In genomic region chr3:119310052-119310451, GRCh38 we compare ENCODE assay signal across 13 cellular contexts. TPM values are rescaled to one million over a fixed set of nuclear protein-coding genes. Genes with fewer than 3 reads are reported as not detected.
DNase-seq lines count a peak whose midpoint lies in the region; FAIRE-seq and TF ChIP-seq lines count a peak whose summit lies in the region.
"Had no signal": no experiment of that assay in that cellular context is flagged by ENCODE, and none has a peak within 500 bp of the region (broad histone marks: within the 10 kb centered on the region; RNA-seq: fewer than 3 reads in every experiment).

No MANE protein-coding gene starts in this region.

- no peaks in the 10 kb centered on the region for H3K79me1 ChIP-seq in H9 (ENCODE audit: insufficient read depth, low read depth, low read length, poor library complexity, severe bottlenecking)

- no peak overlapping the region for H3K4me2 ChIP-seq in H9 (ENCODE audit: insufficient read depth, insufficient read length, low read length)

- H3K23ac ChIP-seq in H9 (ENCODE audit: insufficient read length, low read depth, low read length): no peak overlapping the region

- no peak overlapping the region for H2BK20ac ChIP-seq in H9 (ENCODE audit: low read depth, low read length, poor library complexity, severe bottlenecking)

- no peaks in the 10 kb centered on the region for H3K27me3 ChIP-seq in H9 (ENCODE audit: insufficient read depth, low read length)
- H3K27me3 ChIP-seq: esophagus squamous epithelium had no signal

- no peak for TF ChIP-seq CTCF in H9 (conservative IDR thresholded peaks at IDR 0.05)

- H3K79me2 ChIP-seq in H9 (ENCODE audit: insufficient read depth, low read length): no peaks in the 10 kb centered on the region

- no peak overlapping the region; a peak in 1 of 7 replicates for H3K27ac Mint-ChIP-seq in H9

- H3K36me3 Mint-ChIP-seq in H9 (ENCODE audit: insufficient read depth in 1 of 3, low read depth in 3 of 3): peaks cover 0 to 2% (median 0%) of the 10 kb centered on the region in 3 experiments; a peak in 3 of 7 replicates

- in situ Hi-C loops in Caki2 (cut with HindIII; ENCODE audit: low pct_unique_long_range_greater_than_20kb, low sequenced_read_pairs): no loop called here

- no peak overlapping the region for H3K9ac ChIP-seq in H9 (ENCODE audit: extremely low read depth, insufficient read length, low read length)

- no peak overlapping the region for H2BK12ac ChIP-seq in H9 (ENCODE audit: insufficient read length, low read depth, low read length)

- H2BK5ac ChIP-seq in H9 (ENCODE audit: insufficient read length, low read length): no peak overlapping the region

- H3K9me3 ChIP-seq in H9 (ENCODE audit: control insufficient read depth, low read depth, low read length): no peaks in the 10 kb centered on the region
- H3K9me3 ChIP-seq: esophagus squamous epithelium had no signal

- H3K4me3 Mint-ChIP-seq in H9: no peak overlapping the region
- H3K4me3 Mint-ChIP-seq: CD8-positive, alpha-beta memory T cell; naive thymus-derived CD4-positive, alpha-beta T cell had no signal

- H3K27me3 Mint-ChIP-seq in H9 (ENCODE audit: low read depth): peaks cover 11% of the 10 kb centered on the region
- H3K27me3 Mint-ChIP-seq: CD8-positive, alpha-beta memory T cell had no signal

- no peaks in the 10 kb centered on the region for H3K23me2 ChIP-seq in H9 (ENCODE audit: insufficient read length, low read depth, low read length, poor library complexity, severe bottlenecking)

- no peaks in the 10 kb centered on the region for H4K20me1 ChIP-seq in H9 (ENCODE audit: control insufficient read depth, insufficient read depth, insufficient read length)

- peaks cover 22 to 25% of the 10 kb centered on the region in 2 experiments for H3K4me1 Mint-ChIP-seq in H9

- no peak overlapping the region for H2AFZ ChIP-seq in H9 (ENCODE audit: low read length)

- H3T11ph ChIP-seq in H9 (ENCODE audit: low read length): no peak overlapping the region

- no peak overlapping the region for H3K4ac ChIP-seq in H9 (ENCODE audit: low read depth, low read length)

- H3K4me1 ChIP-seq in H9 (ENCODE audit: insufficient read depth, low read length): no peaks in the 10 kb centered on the region; the same call in 1 of the 2 replicates

- no peak overlapping the region for H3K18ac ChIP-seq in H9 (ENCODE audit: insufficient read length, low read depth, low read length)

- no peaks in the 10 kb centered on the region for H3K9me3 Mint-ChIP-seq in H9
- H3K9me3 Mint-ChIP-seq: CD8-positive, alpha-beta memory T cell had no signal

- no peak overlapping the region for H3K27ac ChIP-seq in H9 (ENCODE audit: insufficient read length, low read depth, low read length)
- H3K27ac ChIP-seq: esophagus squamous epithelium had no signal

- H3K56ac ChIP-seq in H9 (ENCODE audit: insufficient read length, low read depth, low read length): no peak overlapping the region

- no peak overlapping the region for H3K14ac ChIP-seq in H9 (ENCODE audit: insufficient read depth, low read length)

- H4K5ac ChIP-seq in H9 (ENCODE audit: insufficient read length, low read depth, low read length): no peak overlapping the region

- no peak overlapping the region for H2BK120ac ChIP-seq in H9 (ENCODE audit: low read depth, low read length, poor library complexity, severe bottlenecking)

- no peak overlapping the region for H4K91ac ChIP-seq in H9 (ENCODE audit: insufficient read length, low read depth, low read length)

- H2AK5ac ChIP-seq in H9 (ENCODE audit: insufficient read length, low read length): no peak overlapping the region

- peak; percentile 87 for DNase-seq in Caki2 (ENCODE audit: low read depth)
- peak; percentile 100 for DNase-seq in RCC 7860 (ENCODE audit: low spot score)
- DNase-seq in epidermal melanocyte (ENCODE audit: insufficient read length, low spot score): peak; percentile 64
- peak; percentile 97 for DNase-seq in myocyte (ENCODE audit: low read depth)
- DNase-seq in activated CD8-positive, alpha-beta memory T cell treated with anti-CD3 and anti-CD28 coated beads for 24 hours: no peak
- DNase-seq in NCI-H345 (lab: John Stamatoyannopoulos, UW): no peak
- no peak for DNase-seq in effector CD8-positive, alpha-beta T cell (lab: John Stamatoyannopoulos, UW)
- no peak for DNase-seq in H9
- DNase-seq: activated gamma-delta T cell; CD8-positive, alpha-beta memory T cell; esophagus squamous epithelium; naive thymus-derived CD4-positive, alpha-beta T cell; NCI-H524 had no signal

- peak; percentile 98 for FAIRE-seq in RCC 7860 (lab: Jason Lieb, UNC)

- H2BK15ac ChIP-seq in H9 (ENCODE audit: low read depth, low read length): no peak overlapping the region

- no peak overlapping the region for H4K8ac ChIP-seq in H9 (replicated peaks; ENCODE audit: insufficient read length, low read depth, low read length)

- WGBS in H9 (ENCODE audit: extremely low coverage, insufficient read length, low lambda C conversion rate): no CpG with 5 or more reads among the region's 3 CpGs

RNA-seq across cellular contexts. Expression of gene ARHGAP31, which starts 15.9 kb away (rescaled TPM):
- total RNA-seq in Caki2 (2014; rRNA removed; shearing (Covaris generic); ENCODE audit: low replicate concordance): 1.5 and 6.6 TPM in 2 replicates
- total RNA-seq in myocyte (4.2 and 4.5 TPM in 2 replicates), H9 (2021) (2.2 and 2.4 TPM in 2 replicates)
- polyA plus RNA-seq in myocyte (2012): 23.1 TPM

Comparison
In these comparisons a context has a peak if more than half of its experiments do, and no peak if none do; other contexts are left out.
1. DNase-seq: peak in Caki2 (single experiment), RCC 7860 (single experiment), epidermal melanocyte (single experiment) and myocyte (single experiment); none in activated CD8-positive, alpha-beta memory T cell treated with anti-CD3 and anti-CD28 coated beads for 24 hours (single experiment), NCI-H345 (single experiment), effector CD8-positive, alpha-beta T cell (single experiment) and H9 (single experiment).